In genomic region chr11:121422675-121423074, GRCh38 we compare ENCODE assay signal across 17 cellular contexts. TPM values are rescaled to one million over a fixed set of nuclear protein-coding genes. Genes with fewer than 3 reads are reported as not detected.
DNase-seq lines count a peak whose midpoint lies in the region; ATAC-seq and TF ChIP-seq lines count a peak whose summit lies in the region.
"Had no signal": no experiment of that assay in that cellular context is flagged by ENCODE, and none has a peak within 500 bp of the region (broad histone marks: within the 10 kb centered on the region; RNA-seq: fewer than 3 reads in every experiment).

No MANE protein-coding gene starts in this region.

- H3K9me2 ChIP-seq in MM.1S (replicated peaks; ENCODE audit: insufficient read depth, low read length) = no peaks in the 10 kb centered on the region

- no peak overlapping the region for H3K9ac ChIP-seq in MM.1S (ENCODE audit: low read length)

- H3K27ac Mint-ChIP-seq in activated naive CD4-positive, alpha-beta T cell treated with anti-CD3 and anti-CD28 coated beads, Interleukin-2, amount 10 ng/mL, durations not matched to agents 7 days and 5 days = peak overlapping the region; percentile 45
- no peak overlapping the region for H3K27ac Mint-ChIP-seq in activated T-helper 2 cell treated with anti-CD3 and anti-CD28 coated beads, Interferon-gamma antibody, Interleukin-2, Interleukin-4, amounts not matched to agents 10 μg/mL and 5 μg/mL and 100 μg/mL, durations not matched to agents 14 hours and 24 hours and 36 hours
- H3K27ac Mint-ChIP-seq: progenitor cell of endocrine pancreas had no signal

- 53 to 60% methylated on average over 4 of the region's 4 CpGs for WGBS in thyroid gland, 2 donors

- peaks cover 4% of the 10 kb centered on the region for H3K27me3 Mint-ChIP-seq in activated naive CD4-positive, alpha-beta T cell treated with anti-CD3 and anti-CD28 coated beads, Interleukin-2, amount 10 ng/mL, durations not matched to agents 7 days and 5 days
- H3K27me3 Mint-ChIP-seq in activated T-helper 2 cell treated with anti-CD3 and anti-CD28 coated beads, Interferon-gamma antibody, Interleukin-2, Interleukin-4, amounts not matched to agents 10 μg/mL and 5 μg/mL and 100 μg/mL, durations not matched to agents 14 hours and 24 hours and 36 hours (ENCODE audit: low read depth) = peaks cover 3% of the 10 kb centered on the region

- peak; percentile 32 for DNase-seq in activated naive CD4-positive, alpha-beta T cell treated with anti-CD3 and anti-CD28 coated beads, Interleukin-2, amount 10 ng/mL, durations not matched to agents 7 days and 5 days
- DNase-seq in activated naive CD4-positive, alpha-beta T cell (lab: John Stamatoyannopoulos, UW) = no peak
- peak; percentile 6 for DNase-seq in MM.1S
- no peak for DNase-seq in thyroid gland
- no peak for DNase-seq in activated T-helper 2 cell treated with anti-CD3 and anti-CD28 coated beads, Interferon-gamma antibody, Interleukin-2, Interleukin-4, amounts not matched to agents 10 μg/mL and 5 μg/mL and 100 μg/mL, durations not matched to agents 14 hours and 24 hours and 36 hours (ENCODE audit: low spot score)
- no peak for DNase-seq in substantia nigra (lab: John Stamatoyannopoulos, UW)
- DNase-seq: colonic mucosa; DMS53; mucosa of descending colon; NCI-H187; Right ventricle myocardium superior; stimulated activated CD4-positive, alpha-beta T cell treated with anti-CD3 and anti-CD28 coated beads, Interleukin-15, amount 100 ng/mL, for 24 hours; transverse colon had no signal

- H3K79me2 ChIP-seq in MM.1S (ENCODE audit: low read length) = no peaks in the 10 kb centered on the region

- peaks cover 27% of the 10 kb centered on the region for H3K36me3 Mint-ChIP-seq in activated naive CD4-positive, alpha-beta T cell treated with anti-CD3 and anti-CD28 coated beads, Interleukin-2, amount 10 ng/mL, durations not matched to agents 7 days and 5 days
- no peaks in the 10 kb centered on the region for H3K36me3 Mint-ChIP-seq in activated T-helper 2 cell treated with anti-CD3 and anti-CD28 coated beads, Interferon-gamma antibody, Interleukin-2, Interleukin-4, amounts not matched to agents 10 μg/mL and 5 μg/mL and 100 μg/mL, durations not matched to agents 14 hours and 24 hours and 36 hours (ENCODE audit: low read depth)

- H3K27ac ChIP-seq in MM.1S (ENCODE audit: low read length) (no peak overlapping the region), neutrophil (peak overlapping the region; percentile 62), thyroid gland (no peak overlapping the region), substantia nigra (ENCODE audit: low read depth, low read length, poor library complexity, severe bottlenecking) (no peak overlapping the region)
- H3K27ac ChIP-seq: colonic mucosa, transverse colon had no signal

- no peak overlapping the region for H3K4me3 ChIP-seq in MM.1S (ENCODE audit: low read length)
- H3K4me3 ChIP-seq in neutrophil (ENCODE audit: low read depth in 1 of 2, low read length in 1 of 2) = no peak overlapping the region
- H3K4me3 ChIP-seq in thyroid gland (replicated peaks in 1 of 3) = no peak overlapping the region
- H3K4me3 ChIP-seq: colonic mucosa, K562, mucosa of descending colon, transverse colon had no signal

- no peaks in the 10 kb centered on the region for H3K27me3 ChIP-seq in MM.1S (replicated peaks; ENCODE audit: insufficient read depth, low read length)
- H3K27me3 ChIP-seq in neutrophil = no peaks in the 10 kb centered on the region
- H3K27me3 ChIP-seq in thyroid gland = no peaks in the 10 kb centered on the region
- H3K27me3 ChIP-seq: colonic mucosa, transverse colon had no signal

- no peak overlapping the region for H3K4me3 Mint-ChIP-seq in activated naive CD4-positive, alpha-beta T cell treated with anti-CD3 and anti-CD28 coated beads, Interleukin-2, amount 10 ng/mL, durations not matched to agents 7 days and 5 days
- no peak overlapping the region for H3K4me3 Mint-ChIP-seq in activated T-helper 2 cell treated with anti-CD3 and anti-CD28 coated beads, Interferon-gamma antibody, Interleukin-2, Interleukin-4, amounts not matched to agents 10 μg/mL and 5 μg/mL and 100 μg/mL, durations not matched to agents 14 hours and 24 hours and 36 hours (ENCODE audit: low read depth)

- peaks cover 15% of the 10 kb centered on the region for H3K9me3 Mint-ChIP-seq in activated naive CD4-positive, alpha-beta T cell treated with anti-CD3 and anti-CD28 coated beads, Interleukin-2, amount 10 ng/mL, durations not matched to agents 7 days and 5 days
- no peaks in the 10 kb centered on the region for H3K9me3 Mint-ChIP-seq in activated T-helper 2 cell treated with anti-CD3 and anti-CD28 coated beads, Interferon-gamma antibody, Interleukin-2, Interleukin-4, amounts not matched to agents 10 μg/mL and 5 μg/mL and 100 μg/mL, durations not matched to agents 14 hours and 24 hours and 36 hours

- no peaks in the 10 kb centered on the region for H4K20me1 ChIP-seq in MM.1S (ENCODE audit: insufficient read depth, low read length)

- TF ChIP-seq CTCF in MM.1S (IDR thresholded peaks at IDR 0.05; ENCODE audit: low read length) (no peak), neutrophil (IDR thresholded peaks at IDR 0.05) (no peak), thyroid gland (IDR thresholded peaks at IDR 0.05) (no peak)

- H3K9me3 ChIP-seq in MM.1S (replicated peaks; ENCODE audit: insufficient read depth, low read length) (no peaks in the 10 kb centered on the region), neutrophil (no peaks in the 10 kb centered on the region), thyroid gland (no peaks in the 10 kb centered on the region)
- H3K9me3 ChIP-seq: colonic mucosa, mucosa of descending colon, transverse colon had no signal

- no peak overlapping the region for H2AFZ ChIP-seq in MM.1S (ENCODE audit: low read length)

- CTCF ChIA-PET in activated naive CD4-positive, alpha-beta T cell treated with anti-CD3 and anti-CD28 coated beads, Interleukin-2, amount 10 ng/mL, durations not matched to agents 7 days and 5 days (lab: Charles Lee) = no interaction called here

- H3K36me3 ChIP-seq in MM.1S (replicated peaks; ENCODE audit: insufficient read depth, low read length) = no peaks in the 10 kb centered on the region
- no peaks in the 10 kb centered on the region for H3K36me3 ChIP-seq in neutrophil
- no peaks in the 10 kb centered on the region for H3K36me3 ChIP-seq in thyroid gland
- H3K36me3 ChIP-seq: colonic mucosa, transverse colon had no signal

- H3K4me2 ChIP-seq in MM.1S (ENCODE audit: low read depth, low read length) = no peak overlapping the region

- H3K4me1 Mint-ChIP-seq in activated naive CD4-positive, alpha-beta T cell treated with anti-CD3 and anti-CD28 coated beads, Interleukin-2, amount 10 ng/mL, durations not matched to agents 7 days and 5 days = peaks cover 70% of the 10 kb centered on the region
- peaks cover 55% of the 10 kb centered on the region for H3K4me1 Mint-ChIP-seq in activated T-helper 2 cell treated with anti-CD3 and anti-CD28 coated beads, Interferon-gamma antibody, Interleukin-2, Interleukin-4, amounts not matched to agents 10 μg/mL and 5 μg/mL and 100 μg/mL, durations not matched to agents 14 hours and 24 hours and 36 hours (ENCODE audit: low read depth)

- H3F3A ChIP-seq in MM.1S (ENCODE audit: insufficient read depth, low read length) = peaks cover 10% of the 10 kb centered on the region; the same call in 1 of the 2 replicates

- no peak for TF ChIP-seq POLR2A in thyroid gland (IDR thresholded peaks at IDR 0.05)

- intact Hi-C loops in thyroid gland (cut with DNase I) = no loop called here
- intact Hi-C loops in activated T-helper 2 cell treated with anti-CD3 and anti-CD28 coated beads, Interferon-gamma antibody, Interleukin-2, Interleukin-4, amounts not matched to agents 10 μg/mL and 5 μg/mL and 100 μg/mL, durations not matched to agents 14 hours and 24 hours and 36 hours (cut with micrococcal nuclease) = no loop called here

- peak; percentile 38 for ATAC-seq in GM21529 (IDR thresholded peaks at IDR 0.05; ENCODE audit: unreplicated experiment)
- ATAC-seq: K562, mucosa of descending colon had no signal

- H3K4me1 ChIP-seq in MM.1S (ENCODE audit: low read length) = peaks cover 17% of the 10 kb centered on the region
- peaks cover 73 to 78% of the 10 kb centered on the region in 2 experiments for H3K4me1 ChIP-seq in neutrophil (ENCODE audit: control insufficient read depth in 1 of 2, insufficient read depth in 1 of 2, low read depth in 1 of 2, low read length in 1 of 2)
- peaks cover 4 to 12% of the 10 kb centered on the region in 2 donors for H3K4me1 ChIP-seq in thyroid gland
- H3K4me1 ChIP-seq: colonic mucosa had no signal

RNA-seq across cellular contexts. Expression of gene SORL1, which starts 29.4 kb away (rescaled TPM):
- 10 to 100 TPM; 19.6 to 73.8 (median 53.6) TPM for total RNA-seq in thyroid gland
- total RNA-seq in activated T-helper 2 cell treated with anti-CD3 and anti-CD28 coated beads, Interferon-gamma antibody, Interleukin-2, Interleukin-4, amounts not matched to agents 10 μg/mL and 5 μg/mL and 100 μg/mL, durations not matched to agents 14 hours and 24 hours and 36 hours = 20.2 and 20.3 TPM in 2 replicates

Comparison
In these comparisons a context has a peak if more than half of its experiments do, and no peak if none do; other contexts are left out.
1. DNase-seq: peak in activated naive CD4-positive, alpha-beta T cell treated with anti-CD3 and anti-CD28 coated beads, Interleukin-2, amount 10 ng/mL, durations not matched to agents 7 days and 5 days (single experiment) and MM.1S (single experiment); none in activated naive CD4-positive, alpha-beta T cell (0 of 4), thyroid gland (0 of 2), activated T-helper 2 cell treated with anti-CD3 and anti-CD28 coated beads, Interferon-gamma antibody, Interleukin-2, Interleukin-4, amounts not matched to agents 10 μg/mL and 5 μg/mL and 100 μg/mL, durations not matched to agents 14 hours and 24 hours and 36 hours (single experiment) and substantia nigra (0 of 49).